ENCODE assay signal across 12 cellular contexts in the genomic region with DNA sequence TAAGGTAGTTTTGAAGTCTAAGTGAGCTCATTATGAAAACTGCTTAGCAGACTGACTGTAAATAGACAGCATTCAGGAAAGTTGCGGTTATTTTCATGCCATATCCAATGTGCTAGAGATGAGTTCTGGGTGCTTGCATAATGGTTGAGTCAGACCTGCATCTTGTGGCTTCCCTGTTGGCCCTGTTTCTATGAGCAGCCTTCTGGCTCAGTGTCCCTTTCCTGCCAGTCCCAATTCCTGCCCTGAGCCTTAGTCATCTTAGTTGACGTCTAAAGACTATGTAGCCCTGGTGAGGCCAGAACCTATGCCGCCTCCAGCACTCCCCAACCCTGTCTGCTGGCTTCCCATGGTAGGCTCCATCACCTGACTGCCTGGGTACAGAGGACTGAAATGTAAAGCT.
DNase-seq lines count a peak whose midpoint lies in the region; ATAC-seq, FAIRE-seq and TF ChIP-seq lines count a peak whose summit lies in the region.
"Had no signal": no experiment of that assay in that cellular context is flagged by ENCODE, and none has a peak within 500 bp of the region (broad histone marks: within the 10 kb centered on the region; RNA-seq: fewer than 3 reads in every experiment).

No MANE protein-coding gene starts in this region.

- TF ChIP-seq CTCF in foreskin fibroblast (IDR thresholded peaks at IDR 0.05; ENCODE audit: low read depth, low read length) (no peak), kidney (IDR thresholded peaks at IDR 0.05; ENCODE audit: borderline replicate concordance, extremely low read depth, insufficient read depth) (no peak)

- no peak overlapping the region for H3K4me3 Mint-ChIP-seq in activated CD4-positive, alpha-beta T cell treated with anti-CD3 and anti-CD28 coated beads, Interleukin-2, amount 10 ng/mL, durations not matched to agents 24 days and 14 days

- no peak overlapping the region for H3K4me3 ChIP-seq in ACC112 (ENCODE audit: low read depth, low read length)
- no peak overlapping the region for H3K4me3 ChIP-seq in foreskin fibroblast (ENCODE audit: low read depth in 1 of 2, low read length in 2 of 2)
- no peak overlapping the region for H3K4me3 ChIP-seq in kidney (ENCODE audit: low read length in 2 of 2)

- FAIRE-seq in kidney (lab: Jason Lieb, UNC), result no peak
- FAIRE-seq: islet of Langerhans had no signal

- H3K9me3 Mint-ChIP-seq in activated CD4-positive, alpha-beta T cell treated with anti-CD3 and anti-CD28 coated beads, Interleukin-2, amount 10 ng/mL, durations not matched to agents 24 days and 14 days, result peaks cover 3% of the 10 kb centered on the region

- no peaks in the 10 kb centered on the region for H3K27me3 Mint-ChIP-seq in activated CD4-positive, alpha-beta T cell treated with anti-CD3 and anti-CD28 coated beads, Interleukin-2, amount 10 ng/mL, durations not matched to agents 24 days and 14 days

- H2AFZ ChIP-seq in ACC112 (ENCODE audit: low read length, unreplicated experiment), result no peak overlapping the region
- H2AFZ ChIP-seq: parathyroid adenoma had no signal

- DNase-seq in EL (peak; percentile 96), foreskin fibroblast (peak; percentile 72 to 80), NCI-H2227 (lab: John Stamatoyannopoulos, UW; ENCODE audit: unreplicated experiment) (no peak), kidney (no peak)
- peak; percentile 70 for DNase-seq in activated CD4-positive, alpha-beta T cell treated with anti-CD3 and anti-CD28 coated beads, Interleukin-2, amount 10 ng/mL, durations not matched to agents 24 days and 14 days
- DNase-seq: effector CD4-positive, alpha-beta T cell; NCI-H1105 treated with DMSO at 0.1 percent for 48 hours had no signal

- H3K27me3 ChIP-seq in ACC112 (ENCODE audit: insufficient read depth, low read length), result no peaks in the 10 kb centered on the region

- no peaks in the 10 kb centered on the region for H3K9me3 ChIP-seq in kidney (ENCODE audit: control insufficient read depth in 1 of 2, low read length in 2 of 2)

- H3K36me3 Mint-ChIP-seq in activated CD4-positive, alpha-beta T cell treated with anti-CD3 and anti-CD28 coated beads, Interleukin-2, amount 10 ng/mL, durations not matched to agents 24 days and 14 days (ENCODE audit: low read depth), result no peaks in the 10 kb centered on the region

- H3K36me3 ChIP-seq in ACC112 (ENCODE audit: insufficient read depth, low read length), result no peaks in the 10 kb centered on the region
- H3K36me3 ChIP-seq in kidney (ENCODE audit: control insufficient read depth in 1 of 2, insufficient read depth in 2 of 2, low read length in 2 of 2), result no peaks in the 10 kb centered on the region

- H3K27ac ChIP-seq in ACC112 (ENCODE audit: low read depth, low read length), result peak overlapping the region; percentile 71
- no peak overlapping the region for H3K27ac ChIP-seq in kidney (ENCODE audit: low read depth in 2 of 2, low read length in 2 of 2)
- H3K27ac ChIP-seq: parathyroid adenoma had no signal

- H3K9ac ChIP-seq in kidney (ENCODE audit: low read length in 2 of 2), result no peak overlapping the region
- H3K9ac ChIP-seq: parathyroid adenoma had no signal

- intact Hi-C loops in activated CD4-positive, alpha-beta T cell treated with anti-CD3 and anti-CD28 coated beads, Interleukin-2, amount 10 ng/mL, durations not matched to agents 24 days and 14 days (cut with micrococcal nuclease), result loop anchor here (1.0 kb wide), 1 partner anchor 17 kb away; no protein-coding TSS in a partner anchor
- intact Hi-C loops in kidney (cut with DNase I), result no loop called here

- H3K4me1 Mint-ChIP-seq in activated CD4-positive, alpha-beta T cell treated with anti-CD3 and anti-CD28 coated beads, Interleukin-2, amount 10 ng/mL, durations not matched to agents 24 days and 14 days, result peaks cover 61% of the 10 kb centered on the region

- H3K79me2 ChIP-seq in ACC112 (ENCODE audit: control insufficient read depth, insufficient read depth, low read length, unreplicated experiment), result no peaks in the 10 kb centered on the region
- H3K79me2 ChIP-seq: parathyroid adenoma had no signal

- H3K27ac Mint-ChIP-seq in activated CD4-positive, alpha-beta T cell treated with anti-CD3 and anti-CD28 coated beads, Interleukin-2, amount 10 ng/mL, durations not matched to agents 24 days and 14 days, result peak overlapping the region; percentile 74

- ATAC-seq in HG03457 (IDR thresholded peaks at IDR 0.05; ENCODE audit: unreplicated experiment), result no peak
- ATAC-seq in HG03045 (IDR thresholded peaks at IDR 0.05; ENCODE audit: unreplicated experiment), result no peak

- H3K4me1 ChIP-seq in ACC112 (ENCODE audit: control insufficient read depth, insufficient read depth, low read length, unreplicated experiment), result peaks cover 43% of the 10 kb centered on the region
- H3K4me1 ChIP-seq in kidney (ENCODE audit: control insufficient read depth in 1 of 2, insufficient read depth in 1 of 2, low read depth in 1 of 2, low read length in 2 of 2), result no peaks in the 10 kb centered on the region
- H3K4me1 ChIP-seq: parathyroid adenoma had no signal

Comparison
In these comparisons a context has a peak if more than half of its experiments do, and no peak if none do; other contexts are left out.
1. DNase-seq: peak in EL (single experiment), activated CD4-positive, alpha-beta T cell treated with anti-CD3 and anti-CD28 coated beads, Interleukin-2, amount 10 ng/mL, durations not matched to agents 24 days and 14 days (single experiment) and foreskin fibroblast (2 of 2); none in NCI-H2227 (single experiment) and kidney (single experiment).